ENCODE assay signal across 3 cellular contexts in the genomic region with DNA sequence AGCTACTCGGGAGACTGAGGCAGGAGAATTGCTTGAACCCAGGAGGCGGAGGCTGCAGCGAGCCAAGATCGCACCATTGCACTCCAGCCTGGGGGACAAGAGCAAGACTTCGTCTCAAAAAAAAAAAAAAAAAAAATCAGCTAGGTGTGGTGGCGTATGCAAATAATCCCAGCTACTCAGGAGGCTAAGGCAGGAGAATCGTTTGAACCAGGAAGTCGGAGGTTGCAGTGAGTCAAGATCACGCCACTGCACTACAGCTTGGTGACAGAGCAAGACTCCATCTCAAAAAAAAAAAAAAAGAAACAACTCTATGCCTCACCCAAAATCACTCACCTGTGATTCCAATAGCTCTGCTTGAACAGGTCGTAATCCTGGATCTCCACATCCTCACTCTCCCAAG. TPM values are rescaled to one million over a fixed set of nuclear protein-coding genes. Genes with fewer than 3 reads are reported as not detected.
"Had no signal": no experiment of that assay in that cellular context is flagged by ENCODE, and none has a peak within 500 bp of the region (broad histone marks: within the 10 kb centered on the region; RNA-seq: fewer than 3 reads in every experiment).

No MANE protein-coding gene starts in this region.

RNA-seq across cellular contexts. Expression of a gene that starts 40.1 kb away (rescaled TPM):
- total RNA-seq: dermis microvascular lymphatic vessel endothelial cell, fibroblast of villous mesenchyme had no signal

RNA-seq across cellular contexts. Expression of a gene that starts 51.6 kb away (rescaled TPM):
- total RNA-seq: fibroblast of villous mesenchyme, mammary epithelial cell had no signal
- polyA plus RNA-seq: mammary epithelial cell had no signal
